ENCODE assay signal across 21 cellular contexts in genomic region chr12:31973818-31974217, GRCh38.
"Had no signal": no experiment of that assay in that cellular context is flagged by ENCODE, and none has a peak within 500 bp of the region (broad histone marks: within the 10 kb centered on the region; RNA-seq: fewer than 3 reads in every experiment).

No MANE protein-coding gene starts in this region.

- H3K27ac ChIP-seq: esophagus muscularis mucosa, hepatocyte, left ventricle myocardium inferior, stomach, suprapubic skin, tibial nerve, VCaP had no signal

- H3K27ac Mint-ChIP-seq: activated CD4-positive, alpha-beta memory T cell treated with anti-CD3 and anti-CD28 coated beads, Interleukin-2, amount 10 ng/mL, durations not matched to agents 7 days and 5 days; activated CD4-positive, alpha-beta T cell treated with anti-CD3 and anti-CD28 coated beads, Interleukin-2, amount 10 ng/mL, durations not matched to agents 24 days and 14 days; dendritic cell treated with granulocyte-macrophage colony-stimulating factor and Interleukin-4, amounts not matched to agents 40 ng/mL and 50 ng/mL, for 4 days; mesothelial cell of epicardium; nephron; stimulated activated memory B cell treated with anti-CD40 and anti-IgM and Interleukin-4, amounts not matched to agents 10 μg/mL and 1 μg/mL and 100 μg/mL, for 72 hours had no signal

- H3K4me1 ChIP-seq: left ventricle myocardium inferior, suprapubic skin, tibial nerve had no signal

- H3K27me3 ChIP-seq: esophagus muscularis mucosa, hepatocyte, stomach, suprapubic skin, tibial nerve had no signal

- H3K27me3 Mint-ChIP-seq: activated CD4-positive, alpha-beta memory T cell treated with anti-CD3 and anti-CD28 coated beads, Interleukin-2, amount 10 ng/mL, durations not matched to agents 7 days and 5 days; activated CD4-positive, alpha-beta T cell treated with anti-CD3 and anti-CD28 coated beads, Interleukin-2, amount 10 ng/mL, durations not matched to agents 24 days and 14 days; dendritic cell treated with granulocyte-macrophage colony-stimulating factor and Interleukin-4, amounts not matched to agents 40 ng/mL and 50 ng/mL, for 4 days; stimulated activated memory B cell treated with anti-CD40 and anti-IgM and Interleukin-4, amounts not matched to agents 10 μg/mL and 1 μg/mL and 100 μg/mL, for 72 hours had no signal

- H3K4me3 ChIP-seq: esophagus muscularis mucosa, hepatocyte, left ventricle myocardium inferior, stomach, suprapubic skin, tibial nerve had no signal

- H3K4me3 Mint-ChIP-seq: activated CD4-positive, alpha-beta memory T cell treated with anti-CD3 and anti-CD28 coated beads, Interleukin-2, amount 10 ng/mL, durations not matched to agents 7 days and 5 days; activated CD4-positive, alpha-beta T cell treated with anti-CD3 and anti-CD28 coated beads, Interleukin-2, amount 10 ng/mL, durations not matched to agents 24 days and 14 days; dendritic cell treated with granulocyte-macrophage colony-stimulating factor and Interleukin-4, amounts not matched to agents 40 ng/mL and 50 ng/mL, for 4 days; mesothelial cell of epicardium; nephron; stimulated activated memory B cell treated with anti-CD40 and anti-IgM and Interleukin-4, amounts not matched to agents 10 μg/mL and 1 μg/mL and 100 μg/mL, for 72 hours had no signal

- H3K4me1 Mint-ChIP-seq: mesothelial cell of epicardium, nephron had no signal

- ATAC-seq: activated CD4-positive, CD25-positive, alpha-beta regulatory T cell treated with anti-CD3 and anti-CD28 coated beads, Interleukin-2, amount 50 U/mL, for 24 hours; sciatic nerve; stimulated activated memory B cell treated with anti-CD40 and anti-IgM and Interleukin-4, amounts not matched to agents 10 μg/mL and 1 μg/mL and 100 μg/mL, for 72 hours had no signal

- DNase-seq: activated CD4-positive, alpha-beta memory T cell treated with anti-CD3 and anti-CD28 coated beads, Interleukin-2, amount 10 ng/mL, durations not matched to agents 7 days and 5 days; activated CD4-positive, alpha-beta T cell treated with anti-CD3 and anti-CD28 coated beads, Interleukin-2, amount 10 ng/mL, durations not matched to agents 24 days and 14 days; activated naive CD4-positive, alpha-beta T cell treated with Interleukin-2 at 50 U/mL for 16 hours; activated T-cell treated with anti-CD3 and anti-CD28 coated beads, Interleukin-2, amount 50 U/mL, for 1 hour; effector CD4-positive, alpha-beta T cell; glutamatergic neuron; left ventricle myocardium inferior; small intestine; stimulated activated CD4-positive, alpha-beta T cell treated with anti-CD3 and anti-CD28 coated beads, Interleukin-2, amount 100 ng/mL, for 24 hours; stomach had no signal
